ENCODE assay signal across 20 cellular contexts in the genomic region with DNA sequence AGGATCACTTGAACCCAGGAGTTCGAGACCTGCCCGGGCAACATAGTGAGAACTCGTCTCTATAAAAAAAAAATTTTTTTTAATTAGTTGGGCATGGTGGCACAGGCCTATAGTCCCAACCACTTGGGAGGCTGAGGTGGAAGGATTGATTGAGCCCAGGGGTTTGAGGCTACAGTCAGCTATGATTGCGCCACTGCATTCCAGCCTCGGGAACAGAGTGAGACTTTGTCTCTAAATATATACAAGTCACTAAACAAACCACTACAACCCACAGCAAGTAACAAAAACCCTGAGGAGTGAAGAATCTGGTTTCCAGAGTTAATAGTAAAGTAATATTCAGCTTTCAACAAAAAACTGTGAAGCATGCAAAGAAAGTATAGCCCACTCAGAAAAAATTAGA. TPM values are rescaled to one million over a fixed set of nuclear protein-coding genes. Genes with fewer than 3 reads are reported as not detected.
DNase-seq lines count a peak whose midpoint lies in the region; ATAC-seq and TF ChIP-seq lines count a peak whose summit lies in the region.
"Had no signal": no experiment of that assay in that cellular context is flagged by ENCODE, and none has a peak within 500 bp of the region (broad histone marks: within the 10 kb centered on the region; RNA-seq: fewer than 3 reads in every experiment).

No MANE protein-coding gene starts in this region.

- H3K56ac ChIP-seq in IMR-90 (ENCODE audit: extremely low read depth, insufficient read depth, low read length) = no peak overlapping the region

- H4K8ac ChIP-seq in IMR-90 (ENCODE audit: low read depth in 2 of 2, low read length in 2 of 2) = no peak overlapping the region

- H3K27me3 ChIP-seq in DND-41 (ENCODE audit: insufficient read depth, low read length, poor library complexity) = no peaks in the 10 kb centered on the region
- H3K27me3 ChIP-seq in IMR-90 (ENCODE audit: control insufficient read depth, insufficient read depth, low read length) = no peaks in the 10 kb centered on the region

- dilution Hi-C loops in IMR-90 (cut with HindIII; ENCODE audit: low sequenced_read_pairs, unreplicated experiment) = no loop called here

- H3K9me1 ChIP-seq in IMR-90 (ENCODE audit: insufficient read depth, low read length) = no peaks in the 10 kb centered on the region

- H4K20me1 ChIP-seq in DND-41 (ENCODE audit: insufficient read depth, low read length) (no peaks in the 10 kb centered on the region), IMR-90 (ENCODE audit: insufficient read depth, low read length) (no peaks in the 10 kb centered on the region)

- H2BK20ac ChIP-seq in IMR-90 (ENCODE audit: low read depth, low read length) = no peak overlapping the region

- no TSS peak for BruUV-seq in IMR-90 (replicated peaks; lab: Mats Ljungman, UMichigan)

- no peak overlapping the region for H2BK15ac ChIP-seq in IMR-90 (ENCODE audit: low read depth, low read length)

- H3K4me2 ChIP-seq in DND-41 (ENCODE audit: insufficient read depth, low read length) (no peak overlapping the region), IMR-90 (ENCODE audit: low read depth, low read length) (no peak overlapping the region)
- H3K4me2 ChIP-seq: KMS-11, PC-9, SK-N-SH had no signal

- H3K18ac ChIP-seq in IMR-90 (ENCODE audit: low read depth, low read length) = no peak overlapping the region

- H2AFZ ChIP-seq in DND-41 (ENCODE audit: low read depth, low read length) (no peak overlapping the region), IMR-90 (replicated peaks; ENCODE audit: low read length, poor library complexity) (no peak overlapping the region)
- H2AFZ ChIP-seq: PC-9 had no signal

- ATAC-seq in DND-41 (ENCODE audit: insufficient read depth, low read depth) = peak; percentile 25; the same call in 1 of the 3 replicates
- ATAC-seq in IMR-90 (ENCODE audit: low read depth) = peak; percentile 37; the same call in 1 of the 2 replicates

- no peak overlapping the region for H2BK120ac ChIP-seq in IMR-90 (ENCODE audit: low read depth, low read length)

- no peak overlapping the region for H3K4ac ChIP-seq in IMR-90 (ENCODE audit: low read depth, low read length)

- H3K79me2 ChIP-seq in DND-41 (ENCODE audit: insufficient read depth, low read length) = no peaks in the 10 kb centered on the region

- no peak overlapping the region for H2AK5ac ChIP-seq in IMR-90 (ENCODE audit: low read depth, low read length)

- CTCF ChIA-PET in IMR-90 (lab: Yijun Ruan, JAX) = interaction anchor here (0.6 to 1.1 kb wide), 4 partner anchors 20 to 49 kb away, joined by 3 read pairs; no protein-coding TSS in a partner anchor

- H3K4me1 ChIP-seq in DND-41 (ENCODE audit: insufficient read depth, low read length) = no peaks in the 10 kb centered on the region
- peaks cover 4% of the 10 kb centered on the region for H3K4me1 ChIP-seq in IMR-90 (ENCODE audit: control insufficient read depth, insufficient read depth, low read length)
- H3K4me1 ChIP-seq: HAP-1 had no signal

- H3K27ac ChIP-seq in DND-41 (ENCODE audit: low read length) (no peak overlapping the region), IMR-90 (ENCODE audit: insufficient read depth, low read length) (no peak overlapping the region)
- H3K27ac ChIP-seq: KMS-11, PC-9 had no signal

- H3K23ac ChIP-seq in IMR-90 (ENCODE audit: low read depth, low read length) = no peak overlapping the region

- H2AK9ac ChIP-seq in IMR-90 (replicated peaks; ENCODE audit: low read depth, low read length, poor library complexity) = no peak overlapping the region

- H3K36me3 ChIP-seq in DND-41 (ENCODE audit: insufficient read depth, low read length) = peaks cover 43% of the 10 kb centered on the region
- no peaks in the 10 kb centered on the region for H3K36me3 ChIP-seq in IMR-90 (ENCODE audit: control insufficient read depth, insufficient read depth, low read length)

- POLR2A ChIA-PET in IMR-90 (lab: Charles Lee; ENCODE audit: unreplicated experiment) = no interaction called here

- H4K5ac ChIP-seq in IMR-90 (ENCODE audit: low read depth, low read length) = no peak overlapping the region

- no peaks in the 10 kb centered on the region for H3K9me3 ChIP-seq in DND-41 (ENCODE audit: insufficient read depth, low read length, severe bottlenecking)
- H3K9me3 ChIP-seq in IMR-90 (ENCODE audit: control insufficient read depth, insufficient read depth, low read length) = no peaks in the 10 kb centered on the region
- H3K9me3 ChIP-seq: HAP-1, SK-N-SH had no signal

- peaks cover 3 to 4% of the 10 kb centered on the region in 2 experiments; a peak in 2 of 4 replicates for H3K79me1 ChIP-seq in IMR-90 (ENCODE audit: low read depth in 1 of 2, low read length in 2 of 2)

- no peak for TF ChIP-seq CTCF in DND-41 (IDR thresholded peaks at IDR 0.05; ENCODE audit: borderline replicate concordance, extremely low read depth, low read length, poor library complexity, severe bottlenecking)
- TF ChIP-seq CTCF in IMR-90 (conservative IDR thresholded peaks at IDR 0.05; ENCODE audit: low read depth, low read length) = no peak
- no peak for TF ChIP-seq CTCF in fibroblast of villous mesenchyme (IDR thresholded peaks at IDR 0.05; ENCODE audit: insufficient read depth, low read depth, low read length)

- no CpG with 5 or more reads among the region's 5 CpGs for WGBS in IMR-90 (ENCODE audit: extremely low coverage in 2 of 2, insufficient read length in 1 of 2), 2 experiments

- in situ Hi-C loops in IMR-90 (cut with MboI; ENCODE audit: low sequenced_read_pairs) = no loop called here

- TF ChIP-seq RAD21 in IMR-90 (IDR thresholded peaks at IDR 0.05; ENCODE audit: low read length) = no peak

- H3K14ac ChIP-seq in IMR-90 (replicated peaks; ENCODE audit: low read depth, low read length) = no peak overlapping the region

- no peak overlapping the region for H3K4me3 ChIP-seq in DND-41 (ENCODE audit: low read depth in 1 of 2, low read length in 2 of 2)
- no peak overlapping the region for H3K4me3 ChIP-seq in IMR-90 (ENCODE audit: insufficient read depth, low read depth, low read length)
- H3K4me3 ChIP-seq in fibroblast of villous mesenchyme (ENCODE audit: low read depth, low read length) = no peak overlapping the region
- H3K4me3 ChIP-seq: HAP-1, PC-9 had no signal

- H2BK5ac ChIP-seq in IMR-90 (ENCODE audit: low read depth, low read length, poor library complexity, severe bottlenecking) = no peak overlapping the region

- TF ChIP-seq POLR2A in IMR-90 (IDR thresholded peaks at IDR 0.05; ENCODE audit: low read depth, low read length) = no peak

- no peak overlapping the region for H4K91ac ChIP-seq in IMR-90 (ENCODE audit: insufficient read depth, low read depth, low read length)

- DNase-seq in DND-41 (no peak), IMR-90 (peak; percentile 41), amniotic epithelial cell (ENCODE audit: low read depth) (peak; percentile 52), fibroblast of villous mesenchyme (ENCODE audit: low read depth) (peak; percentile 36), GF-D8 (lab: John Stamatoyannopoulos, UW) (no peak), NK-92 (lab: John Stamatoyannopoulos, UW; ENCODE audit: unreplicated experiment) (no peak), SIG-M5 (lab: John Stamatoyannopoulos, UW) (no peak)
- DNase-seq in activated CD4-positive, alpha-beta T cell treated with anti-CD3 and anti-CD28 coated beads for 1 hour = no peak
- DNase-seq: ACHN, COR-L47, MM.1S, NCI-H1436 treated with DMSO at 0.1 percent for 48 hours, NCI-H2029 treated with DMSO at 0.1 percent for 48 hours, NCI-H2171 treated with DMSO at 0.1 percent for 48 hours, NCI-H446 treated with DMSO at 0.1 percent for 48 hours, PC-9, SK-N-SH, T-helper 1 cell had no signal

- intact Hi-C loops in IMR-90 (cut with micrococcal nuclease) = no loop called here

- H3K9ac ChIP-seq in DND-41 (ENCODE audit: low read depth, low read length) = no peak overlapping the region
- H3K9ac ChIP-seq in IMR-90 (ENCODE audit: low read depth, low read length) = no peak overlapping the region
- H3K9ac ChIP-seq: KMS-11, SK-N-SH had no signal

TF ChIP-seq in IMR-90, 13 proteins besides CTCF, POLR2A, EP300 and RAD21:
- TF ChIP-seq CEBPB (IDR thresholded peaks at IDR 0.05; ENCODE audit: low read depth, low read length) (peak; percentile 75), FOS (IDR thresholded peaks at IDR 0.05; ENCODE audit: low read depth, low read length) (no peak), SMC3 (IDR thresholded peaks at IDR 0.05; ENCODE audit: low read depth, low read length) (no peak), BHLHE40 (IDR thresholded peaks at IDR 0.05; ENCODE audit: low read depth, low read length) (no peak)

RNA-seq across cellular contexts. Expression of a gene that starts 32.7 kb away (rescaled TPM):
- total RNA-seq in IMR-90 (2012; rRNA removed) (2.3 and 4.4 TPM in 2 replicates), fibroblast of villous mesenchyme (0.43 and 1.3 TPM in 2 replicates)
- 6.2 and 7.7 TPM in 2 replicates for polyA plus RNA-seq in IMR-90 (2012; rRNA removed)
- polyA plus RNA-seq in IMR-90 (2012; cell fraction: cytosol; rRNA removed) = 4.1 and 7.1 TPM in 2 replicates
- 10.6 and 10.9 TPM in 2 replicates for polyA plus RNA-seq in IMR-90 (2012; cell fraction: nucleus; rRNA removed; ENCODE audit: low replicate concordance)

Comparison
In these comparisons a context has a peak if more than half of its experiments do, and no peak if none do; other contexts are left out.
1. DNase-seq: peak in IMR-90 (single experiment), amniotic epithelial cell (single experiment) and fibroblast of villous mesenchyme (single experiment); none in DND-41 (single experiment), activated CD4-positive, alpha-beta T cell treated with anti-CD3 and anti-CD28 coated beads for 1 hour (single experiment), GF-D8 (single experiment), NK-92 (single experiment) and SIG-M5 (single experiment).